30 cellular contexts compared by ENCODE assay signal in genomic region chr17:8487130-8487645, GRCh38.
"Had no signal": no experiment of that assay in that cellular context is flagged by ENCODE, and none has a peak within 500 bp of the region (broad histone marks: within the 10 kb centered on the region; RNA-seq: fewer than 3 reads in every experiment).

No MANE protein-coding gene starts in this region.

- H3K4me3 ChIP-seq: cardiac muscle cell, SJCRH30, SK-N-MC had no signal

- H3K4me1 ChIP-seq: SJCRH30 had no signal

- H3K4me3 Mint-ChIP-seq: activated CD4-positive, alpha-beta T cell treated with anti-CD3 and anti-CD28 coated beads for 36 hours; activated CD4-positive, alpha-beta T cell treated with anti-CD3 and anti-CD28 coated beads, Interleukin-2, amount 10 ng/mL, durations not matched to agents 7 days and 5 days; activated CD8-positive, alpha-beta T cell treated with anti-CD3 and anti-CD28 coated beads, Interleukin-2, amount 10 ng/mL, durations not matched to agents 7 days and 5 days; activated naive CD4-positive, alpha-beta T cell treated with anti-CD3 and anti-CD28 coated beads, Interleukin-2, amount 10 ng/mL, durations not matched to agents 7 days and 5 days; activated naive CD8-positive, alpha-beta T cell; activated naive CD8-positive, alpha-beta T cell treated with anti-CD3 and anti-CD28 coated beads, Interleukin-2, amount 50 U/mL, for 24 hours; central memory CD8-positive, alpha-beta T cell had no signal

- H3K27ac ChIP-seq: cardiac muscle cell, KMS-11, SJCRH30, SK-N-MC had no signal

- H3K4me1 Mint-ChIP-seq: activated CD4-positive, alpha-beta T cell treated with anti-CD3 and anti-CD28 coated beads for 36 hours; activated CD4-positive, alpha-beta T cell treated with anti-CD3 and anti-CD28 coated beads, Interleukin-2, amount 10 ng/mL, durations not matched to agents 7 days and 5 days; activated naive CD4-positive, alpha-beta T cell treated with anti-CD3 and anti-CD28 coated beads, Interleukin-2, amount 10 ng/mL, durations not matched to agents 7 days and 5 days; activated naive CD8-positive, alpha-beta T cell treated with anti-CD3 and anti-CD28 coated beads, Interleukin-2, amount 50 U/mL, for 24 hours; central memory CD8-positive, alpha-beta T cell had no signal

- H3K27me3 Mint-ChIP-seq: activated CD4-positive, alpha-beta T cell treated with anti-CD3 and anti-CD28 coated beads for 36 hours; activated CD4-positive, alpha-beta T cell treated with anti-CD3 and anti-CD28 coated beads, Interleukin-2, amount 10 ng/mL, durations not matched to agents 7 days and 5 days; activated naive CD4-positive, alpha-beta T cell treated with anti-CD3 and anti-CD28 coated beads, Interleukin-2, amount 10 ng/mL, durations not matched to agents 7 days and 5 days; activated naive CD8-positive, alpha-beta T cell; activated naive CD8-positive, alpha-beta T cell treated with anti-CD3 and anti-CD28 coated beads, Interleukin-2, amount 50 U/mL, for 24 hours; central memory CD8-positive, alpha-beta T cell had no signal

- FAIRE-seq: TTC549 had no signal

- DNase-seq: activated CD4-positive, alpha-beta T cell treated with anti-CD3 and anti-CD28 coated beads for 36 hours; activated CD4-positive, alpha-beta T cell treated with anti-CD3 and anti-CD28 coated beads, Interleukin-2, amount 10 ng/mL, durations not matched to agents 7 days and 5 days; activated CD4-positive, alpha-beta T cell treated with anti-CD3 and anti-CD28 coated beads, Interleukin-2, amount 50 U/mL, for 48 hours; activated CD8-positive, alpha-beta T cell treated with anti-CD3 and anti-CD28 coated beads, Interleukin-2, amount 10 ng/mL, durations not matched to agents 7 days and 5 days; activated effector memory CD4-positive, alpha-beta T cell treated with Interleukin-2 at 50 U/mL for 16 hours; activated naive CD4-positive, alpha-beta T cell treated with anti-CD3 and anti-CD28 coated beads, Interleukin-2, amount 10 ng/mL, durations not matched to agents 7 days and 5 days; activated naive CD8-positive, alpha-beta T cell treated with anti-CD3 and anti-CD28 coated beads, Interleukin-2, amount 50 U/mL, for 24 hours; activated T-cell treated with anti-CD3 and anti-CD28 coated beads, Interleukin-2, amount 50 U/mL, for 48 hours; anterior cingulate cortex; MM.1S; MV-4-11; NCI-H1092; NCI-H1436 treated with DMSO at 0.1 percent for 48 hours; NCI-H1694 treated with DMSO at 0.1 percent for 48 hours; NCI-H2029; NCI-H2107; NCI-H2171; NCI-H510A; NCI-H526; NCI-H748 treated with DMSO at 0.1 percent for 48 hours; NK-92 treated with Interleukin-12 subunit alpha and Interleukin-12 subunit beta, amount 100 ng/mL, for 24 hours; SHP77; SJCRH30; T1000 had no signal

- H3K27me3 ChIP-seq: cardiac muscle cell, SJCRH30 had no signal

- H3K4me2 ChIP-seq: KMS-11 had no signal

- H3K27ac Mint-ChIP-seq: activated CD4-positive, alpha-beta T cell treated with anti-CD3 and anti-CD28 coated beads for 36 hours; activated CD4-positive, alpha-beta T cell treated with anti-CD3 and anti-CD28 coated beads, Interleukin-2, amount 10 ng/mL, durations not matched to agents 7 days and 5 days; activated naive CD4-positive, alpha-beta T cell treated with anti-CD3 and anti-CD28 coated beads, Interleukin-2, amount 10 ng/mL, durations not matched to agents 7 days and 5 days; activated naive CD8-positive, alpha-beta T cell treated with anti-CD3 and anti-CD28 coated beads, Interleukin-2, amount 50 U/mL, for 24 hours had no signal

- H3K9me3 Mint-ChIP-seq: central memory CD8-positive, alpha-beta T cell had no signal

- H3K9ac ChIP-seq: KMS-11 had no signal
